In the genomic region with DNA sequence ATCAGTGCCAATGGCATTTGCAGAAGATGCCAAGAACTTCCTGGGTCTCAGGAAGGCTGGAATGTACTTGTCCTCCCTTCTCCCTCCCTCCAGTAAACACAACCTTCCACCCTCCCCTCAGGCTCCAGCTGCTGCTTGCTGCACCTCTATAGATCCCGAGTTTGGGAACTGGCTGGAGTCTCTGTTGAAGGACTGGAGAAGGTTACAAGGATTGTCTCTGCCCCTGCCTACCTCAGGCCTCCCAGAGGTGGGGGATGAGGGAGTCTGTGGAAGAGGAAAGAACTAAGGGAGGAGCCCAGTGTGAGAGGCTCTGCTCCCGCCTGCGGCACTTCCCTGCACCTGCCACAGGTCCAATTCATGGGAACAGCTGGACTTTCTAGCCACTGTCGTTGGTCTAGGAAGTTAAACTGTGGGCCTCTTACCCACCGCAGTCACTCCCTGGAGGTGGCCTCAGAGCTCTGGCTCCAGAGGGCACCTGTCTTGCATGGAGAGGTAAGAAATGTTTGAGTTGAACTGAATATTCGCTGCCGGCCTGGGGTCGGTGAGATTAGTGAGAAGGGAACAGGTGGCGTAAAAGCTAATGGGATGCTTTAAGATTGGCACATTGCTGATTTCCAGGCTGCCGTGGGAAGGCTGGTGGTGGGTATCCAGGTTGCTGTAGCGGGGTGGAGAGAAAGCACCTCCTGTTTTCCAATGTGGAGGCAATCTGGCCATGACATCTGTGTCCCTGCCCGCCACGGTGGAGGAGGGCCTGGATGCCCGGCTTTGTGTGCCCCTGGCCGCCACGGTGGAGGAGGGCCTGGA, we compare ENCODE assay signal across 1 cellular context.
TF ChIP-seq lines count a peak whose summit lies in the region.

No MANE protein-coding gene starts in this region.

TF ChIP-seq in HepG2, 621 proteins besides CTCF, POLR2A, EP300 and RAD21:
- TF ChIP-seq, protein P1, sequence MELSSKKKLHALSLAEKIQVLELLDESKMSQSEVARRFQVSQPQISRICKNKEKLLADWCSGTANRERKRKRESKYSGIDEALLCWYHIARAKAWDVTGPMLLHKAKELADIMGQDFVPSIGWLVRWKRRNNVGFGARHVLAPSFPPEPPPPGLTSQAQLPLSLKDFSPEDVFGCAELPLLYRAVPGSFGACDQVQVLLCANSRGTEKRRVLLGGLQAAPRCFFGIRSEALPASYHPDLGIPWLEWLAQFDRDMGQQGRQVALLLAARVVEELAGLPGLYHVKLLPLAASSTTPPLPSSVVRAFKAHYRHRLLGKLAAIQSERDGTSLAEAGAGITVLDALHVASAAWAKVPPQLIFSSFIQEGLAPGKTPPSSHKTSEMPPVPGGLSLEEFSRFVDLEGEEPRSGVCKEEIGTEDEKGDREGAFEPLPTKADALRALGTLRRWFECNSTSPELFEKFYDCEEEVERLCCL (CRISPR knock-in tag; IDR thresholded peaks at IDR 0.05; ENCODE audit: borderline replicate concordance), result no peak
- TF ChIP-seq SKI (IDR thresholded peaks at IDR 0.05; ENCODE audit: partially characterized antibody), result no peak
- TF ChIP-seq ZNF724P (CRISPR knock-in tag; IDR thresholded peaks at IDR 0.05; ENCODE audit: borderline replicate concordance), result no peak
- TF ChIP-seq PCBP2 (optimal IDR thresholded peaks at IDR 0.05; ENCODE audit: low read depth, low read length, poor library complexity, severe bottlenecking), result no peak
- TF ChIP-seq NFYC (CRISPR knock-in tag; IDR thresholded peaks at IDR 0.05), result no peak
- no peak for TF ChIP-seq NR2F1 (CRISPR knock-in tag; IDR thresholded peaks at IDR 0.05)
- TF ChIP-seq, protein P2, sequence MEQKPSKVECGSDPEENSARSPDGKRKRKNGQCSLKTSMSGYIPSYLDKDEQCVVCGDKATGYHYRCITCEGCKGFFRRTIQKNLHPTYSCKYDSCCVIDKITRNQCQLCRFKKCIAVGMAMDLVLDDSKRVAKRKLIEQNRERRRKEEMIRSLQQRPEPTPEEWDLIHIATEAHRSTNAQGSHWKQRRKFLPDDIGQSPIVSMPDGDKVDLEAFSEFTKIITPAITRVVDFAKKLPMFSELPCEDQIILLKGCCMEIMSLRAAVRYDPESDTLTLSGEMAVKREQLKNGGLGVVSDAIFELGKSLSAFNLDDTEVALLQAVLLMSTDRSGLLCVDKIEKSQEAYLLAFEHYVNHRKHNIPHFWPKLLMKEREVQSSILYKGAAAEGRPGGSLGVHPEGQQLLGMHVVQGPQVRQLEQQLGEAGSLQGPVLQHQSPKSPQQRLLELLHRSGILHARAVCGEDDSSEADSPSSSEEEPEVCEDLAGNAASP (CRISPR knock-in tag; IDR thresholded peaks at IDR 0.05; ENCODE audit: borderline replicate concordance), result no peak
- no peak for TF ChIP-seq RARA (CRISPR knock-in tag; IDR thresholded peaks at IDR 0.05)
- no peak for TF ChIP-seq TEAD3 (CRISPR knock-in tag; optimal IDR thresholded peaks at IDR 0.05; ENCODE audit: borderline replicate concordance)
- no peak for TF ChIP-seq SRSF9 (IDR thresholded peaks at IDR 0.05; ENCODE audit: borderline replicate concordance, insufficient read depth, low read depth, low read length, poor library complexity, severe bottlenecking)
- no peak for TF ChIP-seq ETV6 (CRISPR knock-in tag; conservative IDR thresholded peaks at IDR 0.05)
